Comparison of ENCODE assay signal across 8 cellular contexts in genomic region chr9:29213374-29214161, GRCh38. TPM values are rescaled to one million over a fixed set of nuclear protein-coding genes. Genes with fewer than 3 reads are reported as not detected.
DNase-seq lines count a peak whose midpoint lies in the region; ATAC-seq and TF ChIP-seq lines count a peak whose summit lies in the region.

LINGO2 (minus strand) TSS chr9:29213601.

- 6% methylated on average over 23 of the region's 59 CpGs for WGBS in right lobe of liver (ENCODE audit: insufficient coverage, low coverage, low lambda C conversion rate, missing lambda C conversion rate)
- WGBS in upper lobe of left lung, 2 donors: 2 to 4% methylated on average over 26 to 58 of the region's 59 CpGs

- H3K4me1 ChIP-seq in right lobe of liver: peaks cover 0 to 20% (median 0%) of the 10 kb centered on the region in 4 donors
- peaks cover 12 to 37% (median 21%) of the 10 kb centered on the region in 4 donors for H3K4me1 ChIP-seq in upper lobe of left lung

- no peaks in the 10 kb centered on the region for H3K9me3 ChIP-seq in right lobe of liver
- no peaks in the 10 kb centered on the region for H3K9me3 ChIP-seq in upper lobe of left lung

- intact Hi-C loops in right lobe of liver (cut with DNase I): no loop called here

- DNase-seq in COLO668 (lab: John Stamatoyannopoulos, UW; ENCODE audit: unreplicated experiment): peak; percentile 78
- peak; percentile 79 for DNase-seq in NCI-H1694 treated with DMSO at 0.1 percent for 48 hours (lab: John Stamatoyannopoulos, UW)
- peak; percentile 10 for DNase-seq in astrocyte of the spinal cord (ENCODE audit: low read depth, low spot score)
- DNase-seq in right lobe of liver: peak in 1 of 3 donors; percentile 44
- DNase-seq in upper lobe of left lung: peak in 1 of 2 donors; percentile 84
- DNase-seq in midbrain (lab: John Stamatoyannopoulos, UW): no peak
- no peak for DNase-seq in SIG-M5 (lab: John Stamatoyannopoulos, UW)
- DNase-seq in stimulated activated CD4-positive, alpha-beta T cell treated with anti-CD3 and anti-CD28 coated beads, Interleukin-2, amount 100 ng/mL, for 24 hours: no peak

- ATAC-seq in right lobe of liver (peak in 1 of 4 donors; percentile 31), upper lobe of left lung (ENCODE audit: low FRiP score in 2 of 2) (peak in 1 of 2 donors; percentile 16)

- TF ChIP-seq EP300 in upper lobe of left lung (IDR thresholded peaks at IDR 0.05): no peak

- no peak for TF ChIP-seq POLR2A in right lobe of liver (IDR thresholded peaks at IDR 0.05)
- TF ChIP-seq POLR2A in upper lobe of left lung (IDR thresholded peaks at IDR 0.05): no peak

- H3K36me3 ChIP-seq in right lobe of liver: no peaks in the 10 kb centered on the region
- no peaks in the 10 kb centered on the region for H3K36me3 ChIP-seq in upper lobe of left lung

- TF ChIP-seq CTCF in astrocyte of the spinal cord (IDR thresholded peaks at IDR 0.05; ENCODE audit: low read depth, low read length) (no peak), right lobe of liver (IDR thresholded peaks at IDR 0.05) (no peak), upper lobe of left lung (IDR thresholded peaks at IDR 0.05) (no peak)

- peak within 1 kb of the TSS; percentile 46 for H3K4me3 ChIP-seq in astrocyte of the spinal cord (ENCODE audit: low read depth, low read length)
- peak within 1 kb of the TSS in 2 of 3 donors; percentile 9 to 38 for H3K4me3 ChIP-seq in right lobe of liver
- peak within 1 kb of the TSS in 3 of 4 donors; percentile 26 to 45 (median 35) for H3K4me3 ChIP-seq in upper lobe of left lung

- H3K27me3 ChIP-seq in right lobe of liver (peaks cover 0 to 34% of the 10 kb centered on the region in 2 donors), upper lobe of left lung (peaks cover 0 to 35% (median 16%) of the 10 kb centered on the region in 4 donors)

- no peak within 1 kb of the TSS for H3K27ac ChIP-seq in right lobe of liver
- H3K27ac ChIP-seq in upper lobe of left lung: no peak within 1 kb of the TSS

- in situ Hi-C loops in astrocyte of the spinal cord (cut with HindIII; ENCODE audit: low sequenced_read_pairs): no loop called here

RNA-seq across cellular contexts. Expression of gene LINGO2, which starts in this region (rescaled TPM):
- under 1 TPM in 1 of 6 experiments, not detected in 5; 0.06 TPM for total RNA-seq in right lobe of liver
- not detected for total RNA-seq in upper lobe of left lung

Comparison
In these comparisons a context has a peak if more than half of its experiments do, and no peak if none do; other contexts are left out.
1. DNase-seq: peak in COLO668 (single experiment), NCI-H1694 treated with DMSO at 0.1 percent for 48 hours (single experiment) and astrocyte of the spinal cord (single experiment); none in midbrain (single experiment), SIG-M5 (single experiment) and stimulated activated CD4-positive, alpha-beta T cell treated with anti-CD3 and anti-CD28 coated beads, Interleukin-2, amount 100 ng/mL, for 24 hours (0 of 2).
2. Peak in every context shown above with its lines, with median percentiles within 50 percentile points of each other: H3K4me3 ChIP-seq.